ENCODE assay signal across 16 cellular contexts in the genomic region with DNA sequence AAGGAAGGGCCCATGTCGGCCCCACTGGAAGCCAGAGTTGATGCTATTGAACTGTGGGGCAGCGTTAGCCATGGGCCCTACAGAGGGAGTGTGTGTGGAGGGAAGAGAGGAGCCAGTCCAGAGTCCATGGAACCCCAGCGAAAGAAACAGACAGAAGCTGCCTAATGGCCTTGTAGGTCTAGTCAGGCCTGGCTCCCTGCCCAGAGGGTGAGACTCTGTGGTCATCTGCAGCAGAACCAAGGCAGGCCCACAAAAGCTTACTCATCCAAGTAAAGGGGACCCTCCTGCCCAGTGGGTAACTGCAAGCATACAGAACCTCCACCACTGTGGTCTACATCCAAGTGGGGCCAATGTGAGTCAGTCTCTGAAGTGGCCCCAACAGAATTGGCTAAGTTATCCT.
A peak's percentile ranks its signal among the peaks of the same experiment; 100 is the strongest.
DNase-seq lines count a peak whose midpoint lies in the region; ATAC-seq, FAIRE-seq and TF ChIP-seq lines count a peak whose summit lies in the region.
"Had no signal": no experiment of that assay in that cellular context is flagged by ENCODE, and none has a peak within 500 bp of the region (broad histone marks: within the 10 kb centered on the region; RNA-seq: fewer than 3 reads in every experiment).

No MANE protein-coding gene starts in this region.

- TF ChIP-seq POLR2A in prostate gland (IDR thresholded peaks at IDR 0.05): no peak

- FAIRE-seq in astrocyte (lab: Jason Lieb, UNC): no peak
- FAIRE-seq: D721Med had no signal

- 100% methylated on average over 3 of the region's 3 CpGs for WGBS in prostate gland

- no peak overlapping the region for H3K4me3 ChIP-seq in astrocyte (ENCODE audit: insufficient read depth, low read depth, low read length)
- no peak overlapping the region for H3K4me3 ChIP-seq in iPS-15b (ENCODE audit: low read depth, low read length)
- H3K4me3 ChIP-seq in prostate gland: no peak overlapping the region
- H3K4me3 ChIP-seq: colonic mucosa, lung had no signal

- peaks cover 57% of the 10 kb centered on the region for H3K4me1 Mint-ChIP-seq in HFFc6 (ENCODE audit: low read depth)
- peaks cover 26% of the 10 kb centered on the region for H3K4me1 Mint-ChIP-seq in astrocyte (ENCODE audit: low read depth, unreplicated experiment)

- H3K4me1 ChIP-seq in astrocyte (ENCODE audit: insufficient read depth, low read length): peaks cover 9% of the 10 kb centered on the region
- H3K4me1 ChIP-seq in iPS-15b (ENCODE audit: control insufficient read depth, insufficient read depth, low read length): no peaks in the 10 kb centered on the region
- no peaks in the 10 kb centered on the region for H3K4me1 ChIP-seq in prostate gland (replicated peaks)
- H3K4me1 ChIP-seq: colonic mucosa had no signal

- no peak for TF ChIP-seq CTCF in HFFc6 (IDR thresholded peaks at IDR 0.05)
- TF ChIP-seq CTCF in astrocyte (IDR thresholded peaks at IDR 0.05; ENCODE audit: insufficient read depth, low read depth, low read length): no peak
- TF ChIP-seq CTCF in RWPE1 (conservative IDR thresholded peaks at IDR 0.05; ENCODE audit: low read depth): no peak
- no peak for TF ChIP-seq CTCF in prostate gland (IDR thresholded peaks at IDR 0.05)

- CTCF ChIA-PET in RWPE1 (lab: Yijun Ruan, JAX): interaction anchor here (0.6 kb wide), 2 partner anchors 507 to 786 kb away, joined by 3 read pairs; no protein-coding TSS in a partner anchor

- H3K27me3 ChIP-seq in astrocyte (ENCODE audit: insufficient read depth, low read length) (no peaks in the 10 kb centered on the region), iPS-15b (ENCODE audit: control insufficient read depth, insufficient read depth, low read length) (no peaks in the 10 kb centered on the region), prostate gland (replicated peaks; ENCODE audit: insufficient read depth) (no peaks in the 10 kb centered on the region)
- H3K27me3 ChIP-seq: colonic mucosa had no signal

- H3K27me3 Mint-ChIP-seq in HFFc6 (ENCODE audit: insufficient read depth): no peaks in the 10 kb centered on the region; the same call in 1 of the 2 replicates
- no peaks in the 10 kb centered on the region for H3K27me3 Mint-ChIP-seq in astrocyte (ENCODE audit: low read depth, unreplicated experiment)

- H3K9me3 ChIP-seq in astrocyte (ENCODE audit: insufficient read depth, low read depth, low read length) (no peaks in the 10 kb centered on the region), iPS-15b (ENCODE audit: control insufficient read depth, insufficient read depth, low read length) (no peaks in the 10 kb centered on the region), prostate gland (no peaks in the 10 kb centered on the region)
- H3K9me3 ChIP-seq: colonic mucosa, neutrophil had no signal

- no peaks in the 10 kb centered on the region for H4K20me1 ChIP-seq in astrocyte (ENCODE audit: insufficient read depth, low read length)

- H3K27ac ChIP-seq in astrocyte (ENCODE audit: low read depth, low read length) (no peak overlapping the region), RWPE1 (no peak overlapping the region), prostate gland (no peak overlapping the region)
- H3K27ac ChIP-seq: colonic mucosa, neutrophil had no signal

- H3K9ac ChIP-seq in astrocyte (ENCODE audit: low read length) (no peak overlapping the region), iPS-15b (ENCODE audit: low read depth, low read length) (peak overlapping the region; percentile 13)

- no peaks in the 10 kb centered on the region for H3K36me3 Mint-ChIP-seq in HFFc6 (ENCODE audit: low read depth)
- H3K36me3 Mint-ChIP-seq in astrocyte (ENCODE audit: low read depth, unreplicated experiment): no peaks in the 10 kb centered on the region
- H3K36me3 Mint-ChIP-seq: activated naive CD8-positive, alpha-beta T cell had no signal

- ATAC-seq in HG02970 (IDR thresholded peaks at IDR 0.05; ENCODE audit: low FRiP score, unreplicated experiment): no peak
- ATAC-seq: esophagus mucosa had no signal

- H3K27ac Mint-ChIP-seq in HFFc6 (peak overlapping the region; percentile 49), astrocyte (ENCODE audit: unreplicated experiment) (no peak overlapping the region)
- H3K27ac Mint-ChIP-seq: activated naive CD8-positive, alpha-beta T cell had no signal

- H3K79me2 ChIP-seq in astrocyte (ENCODE audit: insufficient read depth, low read length): no peaks in the 10 kb centered on the region

- peak; percentile 12 for DNase-seq in A172 (ENCODE audit: low spot score)
- peak; percentile 76 for DNase-seq in HFFc6
- DNase-seq in astrocyte (ENCODE audit: low read depth): peak; percentile 91
- no peak for DNase-seq in RWPE1 (ENCODE audit: low spot score)
- DNase-seq in prostate gland (ENCODE audit: low spot score): no peak
- DNase-seq in effector CD8-positive, alpha-beta T cell (lab: John Stamatoyannopoulos, UW): no peak
- DNase-seq: colonic mucosa, KG1, NCI-H526 had no signal

- no peaks in the 10 kb centered on the region for H3K9me3 Mint-ChIP-seq in HFFc6
- H3K9me3 Mint-ChIP-seq in astrocyte (ENCODE audit: unreplicated experiment): no peaks in the 10 kb centered on the region

- intact Hi-C loops in prostate gland (cut with DNase I): no loop called here

- no peaks in the 10 kb centered on the region for H3K36me3 ChIP-seq in astrocyte (ENCODE audit: insufficient read depth, low read length)
- H3K36me3 ChIP-seq in iPS-15b (ENCODE audit: control insufficient read depth, insufficient read depth, low read length): no peaks in the 10 kb centered on the region
- H3K36me3 ChIP-seq in prostate gland: no peaks in the 10 kb centered on the region
- H3K36me3 ChIP-seq: colonic mucosa, neutrophil had no signal

- H2AFZ ChIP-seq in astrocyte (ENCODE audit: low read depth, low read length): no peak overlapping the region

- POLR2A ChIA-PET in RWPE1 (lab: Yijun Ruan, JAX; ENCODE audit: low non-redundant PET): no interaction called here

- H3K4me2 ChIP-seq in astrocyte (ENCODE audit: low read length): peak overlapping the region; percentile 11

- H3K4me3 Mint-ChIP-seq in HFFc6 (no peak overlapping the region), astrocyte (ENCODE audit: unreplicated experiment) (no peak overlapping the region)
- H3K4me3 Mint-ChIP-seq: activated naive CD8-positive, alpha-beta T cell had no signal

Comparison
In these comparisons a context has a peak if more than half of its experiments do, and no peak if none do; other contexts are left out.
1. DNase-seq: peak in A172 (single experiment), HFFc6 (single experiment) and astrocyte (single experiment); none in RWPE1 (single experiment), prostate gland (single experiment) and effector CD8-positive, alpha-beta T cell (single experiment).